2 cellular contexts compared by ENCODE assay signal in the genomic region with DNA sequence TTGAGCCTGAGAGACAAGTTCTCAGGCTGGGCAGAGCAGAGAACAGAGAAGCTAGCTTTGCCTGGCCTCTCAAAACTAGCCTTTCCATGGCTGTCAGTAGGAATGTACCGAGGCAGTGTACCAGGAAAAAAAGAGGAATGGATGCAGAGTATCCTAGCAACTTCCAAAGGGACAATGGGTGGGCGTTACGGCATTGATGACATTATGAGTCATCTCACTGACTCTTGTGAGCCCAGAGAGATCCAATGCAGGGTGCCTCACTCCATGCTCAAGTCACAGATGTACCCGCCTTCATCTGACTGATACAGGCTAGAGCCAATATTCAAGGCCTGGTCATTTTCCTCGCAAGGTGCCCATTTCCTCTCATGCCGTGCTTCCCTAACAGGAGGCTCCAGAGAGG.
TF ChIP-seq lines count a peak whose summit lies in the region.

No MANE protein-coding gene starts in this region.

TF ChIP-seq in HepG2, 621 proteins besides CTCF, POLR2A, EP300 and RAD21:
- TF ChIP-seq IKZF1 (IDR thresholded peaks at IDR 0.05), result no peak
- TF ChIP-seq CBX1 (IDR thresholded peaks at IDR 0.05; ENCODE audit: low read depth), result no peak
- TF ChIP-seq ISX (CRISPR knock-in tag; conservative IDR thresholded peaks at IDR 0.05), result no peak
- TF ChIP-seq SRSF9 (IDR thresholded peaks at IDR 0.05; ENCODE audit: borderline replicate concordance, insufficient read depth, low read depth, low read length, poor library complexity, severe bottlenecking), result no peak
- TF ChIP-seq, protein P1, sequence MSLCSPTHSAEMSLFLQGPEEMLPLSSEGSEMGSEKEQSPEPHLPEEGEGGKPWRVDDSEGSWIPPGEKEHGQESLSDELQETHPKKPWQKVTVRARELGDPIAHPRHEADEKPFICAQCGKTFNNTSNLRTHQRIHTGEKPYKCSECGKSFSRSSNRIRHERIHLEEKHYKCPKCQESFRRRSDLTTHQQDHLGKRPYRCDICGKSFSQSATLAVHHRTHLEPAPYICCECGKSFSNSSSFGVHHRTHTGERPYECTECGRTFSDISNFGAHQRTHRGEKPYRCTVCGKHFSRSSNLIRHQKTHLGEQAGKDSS (CRISPR knock-in tag; IDR thresholded peaks at IDR 0.05; ENCODE audit: borderline replicate concordance, low read depth), result no peak
- no peak for TF ChIP-seq ZSCAN25 (CRISPR knock-in tag; IDR thresholded peaks at IDR 0.05)
- no peak for TF ChIP-seq ZNF382 (CRISPR knock-in tag; IDR thresholded peaks at IDR 0.05; ENCODE audit: borderline replicate concordance)
- TF ChIP-seq ZNF841 (CRISPR knock-in tag; IDR thresholded peaks at IDR 0.05; ENCODE audit: borderline replicate concordance), result no peak
- TF ChIP-seq GATAD1 (CRISPR knock-in tag; IDR thresholded peaks at IDR 0.05), result no peak
- no peak for TF ChIP-seq ADNP (CRISPR knock-in tag; IDR thresholded peaks at IDR 0.05)
- TF ChIP-seq, protein P2, sequence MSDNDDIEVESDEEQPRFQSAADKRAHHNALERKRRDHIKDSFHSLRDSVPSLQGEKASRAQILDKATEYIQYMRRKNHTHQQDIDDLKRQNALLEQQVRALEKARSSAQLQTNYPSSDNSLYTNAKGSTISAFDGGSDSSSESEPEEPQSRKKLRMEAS (IDR thresholded peaks at IDR 0.05), result no peak
- TF ChIP-seq BORCS8-MEF2B (CRISPR knock-in tag; IDR thresholded peaks at IDR 0.05), result no peak
- TF ChIP-seq, protein P3, sequence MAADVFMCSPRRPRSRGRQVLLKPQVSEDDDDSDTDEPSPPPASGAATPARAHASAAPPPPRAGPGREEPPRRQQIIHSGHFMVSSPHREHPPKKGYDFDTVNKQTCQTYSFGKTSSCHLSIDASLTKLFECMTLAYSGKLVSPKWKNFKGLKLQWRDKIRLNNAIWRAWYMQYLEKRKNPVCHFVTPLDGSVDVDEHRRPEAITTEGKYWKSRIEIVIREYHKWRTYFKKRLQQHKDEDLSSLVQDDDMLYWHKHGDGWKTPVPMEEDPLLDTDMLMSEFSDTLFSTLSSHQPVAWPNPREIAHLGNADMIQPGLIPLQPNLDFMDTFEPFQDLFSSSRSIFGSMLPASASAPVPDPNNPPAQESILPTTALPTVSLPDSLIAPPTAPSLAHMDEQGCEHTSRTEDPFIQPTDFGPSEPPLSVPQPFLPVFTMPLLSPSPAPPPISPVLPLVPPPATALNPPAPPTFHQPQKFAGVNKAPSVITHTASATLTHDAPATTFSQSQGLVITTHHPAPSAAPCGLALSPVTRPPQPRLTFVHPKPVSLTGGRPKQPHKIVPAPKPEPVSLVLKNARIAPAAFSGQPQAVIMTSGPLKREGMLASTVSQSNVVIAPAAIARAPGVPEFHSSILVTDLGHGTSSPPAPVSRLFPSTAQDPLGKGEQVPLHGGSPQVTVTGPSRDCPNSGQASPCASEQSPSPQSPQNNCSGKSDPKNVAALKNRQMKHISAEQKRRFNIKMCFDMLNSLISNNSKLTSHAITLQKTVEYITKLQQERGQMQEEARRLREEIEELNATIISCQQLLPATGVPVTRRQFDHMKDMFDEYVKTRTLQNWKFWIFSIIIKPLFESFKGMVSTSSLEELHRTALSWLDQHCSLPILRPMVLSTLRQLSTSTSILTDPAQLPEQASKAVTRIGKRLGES (CRISPR knock-in tag; IDR thresholded peaks at IDR 0.05; ENCODE audit: borderline replicate concordance), result no peak
- no peak for TF ChIP-seq ZNF83 (CRISPR knock-in tag; IDR thresholded peaks at IDR 0.05; ENCODE audit: borderline replicate concordance)
- TF ChIP-seq ZNF44 (CRISPR knock-in tag; IDR thresholded peaks at IDR 0.05), result no peak

TF ChIP-seq in SK-N-SH treated with all-trans-retinoic acid at 6 μM for 48 hours, 23 proteins besides CTCF, POLR2A, EP300 and RAD21:
- TF ChIP-seq, protein P4, sequence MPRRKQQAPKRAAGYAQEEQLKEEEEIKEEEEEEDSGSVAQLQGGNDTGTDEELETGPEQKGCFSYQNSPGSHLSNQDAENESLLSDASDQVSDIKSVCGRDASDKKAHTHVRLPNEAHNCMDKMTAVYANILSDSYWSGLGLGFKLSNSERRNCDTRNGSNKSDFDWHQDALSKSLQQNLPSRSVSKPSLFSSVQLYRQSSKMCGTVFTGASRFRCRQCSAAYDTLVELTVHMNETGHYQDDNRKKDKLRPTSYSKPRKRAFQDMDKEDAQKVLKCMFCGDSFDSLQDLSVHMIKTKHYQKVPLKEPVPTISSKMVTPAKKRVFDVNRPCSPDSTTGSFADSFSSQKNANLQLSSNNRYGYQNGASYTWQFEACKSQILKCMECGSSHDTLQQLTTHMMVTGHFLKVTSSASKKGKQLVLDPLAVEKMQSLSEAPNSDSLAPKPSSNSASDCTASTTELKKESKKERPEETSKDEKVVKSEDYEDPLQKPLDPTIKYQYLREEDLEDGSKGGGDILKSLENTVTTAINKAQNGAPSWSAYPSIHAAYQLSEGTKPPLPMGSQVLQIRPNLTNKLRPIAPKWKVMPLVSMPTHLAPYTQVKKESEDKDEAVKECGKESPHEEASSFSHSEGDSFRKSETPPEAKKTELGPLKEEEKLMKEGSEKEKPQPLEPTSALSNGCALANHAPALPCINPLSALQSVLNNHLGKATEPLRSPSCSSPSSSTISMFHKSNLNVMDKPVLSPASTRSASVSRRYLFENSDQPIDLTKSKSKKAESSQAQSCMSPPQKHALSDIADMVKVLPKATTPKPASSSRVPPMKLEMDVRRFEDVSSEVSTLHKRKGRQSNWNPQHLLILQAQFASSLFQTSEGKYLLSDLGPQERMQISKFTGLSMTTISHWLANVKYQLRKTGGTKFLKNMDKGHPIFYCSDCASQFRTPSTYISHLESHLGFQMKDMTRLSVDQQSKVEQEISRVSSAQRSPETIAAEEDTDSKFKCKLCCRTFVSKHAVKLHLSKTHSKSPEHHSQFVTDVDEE (CRISPR knock-in tag; IDR thresholded peaks at IDR 0.05), result no peak
- TF ChIP-seq ZNF565 (CRISPR knock-in tag; conservative IDR thresholded peaks at IDR 0.05; ENCODE audit: low read depth), result no peak
- no peak for TF ChIP-seq TOX (CRISPR knock-in tag; IDR thresholded peaks at IDR 0.05; ENCODE audit: borderline replicate concordance)
- TF ChIP-seq, protein P5, sequence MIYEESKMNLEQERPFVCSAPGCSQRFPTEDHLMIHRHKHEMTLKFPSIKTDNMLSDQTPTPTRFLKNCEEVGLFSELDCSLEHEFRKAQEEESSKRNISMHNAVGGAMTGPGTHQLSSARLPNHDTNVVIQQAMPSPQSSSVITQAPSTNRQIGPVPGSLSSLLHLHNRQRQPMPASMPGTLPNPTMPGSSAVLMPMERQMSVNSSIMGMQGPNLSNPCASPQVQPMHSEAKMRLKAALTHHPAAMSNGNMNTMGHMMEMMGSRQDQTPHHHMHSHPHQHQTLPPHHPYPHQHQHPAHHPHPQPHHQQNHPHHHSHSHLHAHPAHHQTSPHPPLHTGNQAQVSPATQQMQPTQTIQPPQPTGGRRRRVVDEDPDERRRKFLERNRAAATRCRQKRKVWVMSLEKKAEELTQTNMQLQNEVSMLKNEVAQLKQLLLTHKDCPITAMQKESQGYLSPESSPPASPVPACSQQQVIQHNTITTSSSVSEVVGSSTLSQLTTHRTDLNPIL (CRISPR knock-in tag; IDR thresholded peaks at IDR 0.05; ENCODE audit: low read depth), result no peak
- no peak for TF ChIP-seq RARB (CRISPR knock-in tag; IDR thresholded peaks at IDR 0.05)
- no peak for TF ChIP-seq ZNF70 (CRISPR knock-in tag; IDR thresholded peaks at IDR 0.05)
- TF ChIP-seq, protein P6, sequence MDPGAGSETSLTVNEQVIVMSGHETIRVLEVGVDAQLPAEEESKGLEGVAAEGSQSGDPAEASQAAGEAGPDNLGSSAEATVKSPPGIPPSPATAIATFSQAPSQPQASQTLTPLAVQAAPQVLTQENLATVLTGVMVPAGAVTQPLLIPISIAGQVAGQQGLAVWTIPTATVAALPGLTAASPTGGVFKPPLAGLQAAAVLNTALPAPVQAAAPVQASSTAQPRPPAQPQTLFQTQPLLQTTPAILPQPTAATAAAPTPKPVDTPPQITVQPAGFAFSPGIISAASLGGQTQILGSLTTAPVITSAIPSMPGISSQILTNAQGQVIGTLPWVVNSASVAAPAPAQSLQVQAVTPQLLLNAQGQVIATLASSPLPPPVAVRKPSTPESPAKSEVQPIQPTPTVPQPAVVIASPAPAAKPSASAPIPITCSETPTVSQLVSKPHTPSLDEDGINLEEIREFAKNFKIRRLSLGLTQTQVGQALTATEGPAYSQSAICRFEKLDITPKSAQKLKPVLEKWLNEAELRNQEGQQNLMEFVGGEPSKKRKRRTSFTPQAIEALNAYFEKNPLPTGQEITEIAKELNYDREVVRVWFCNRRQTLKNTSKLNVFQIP (CRISPR knock-in tag; IDR thresholded peaks at IDR 0.05; ENCODE audit: borderline replicate concordance, low read depth), result no peak
- TF ChIP-seq SNAI2 (CRISPR knock-in tag; IDR thresholded peaks at IDR 0.05), result no peak
- no peak for TF ChIP-seq ZFP30 (CRISPR knock-in tag; IDR thresholded peaks at IDR 0.05)
- TF ChIP-seq TCF4 (CRISPR knock-in tag; IDR thresholded peaks at IDR 0.05; ENCODE audit: borderline replicate concordance), result no peak
- no peak for TF ChIP-seq CSDC2 (CRISPR knock-in tag; IDR thresholded peaks at IDR 0.05)
- TF ChIP-seq, protein P7, sequence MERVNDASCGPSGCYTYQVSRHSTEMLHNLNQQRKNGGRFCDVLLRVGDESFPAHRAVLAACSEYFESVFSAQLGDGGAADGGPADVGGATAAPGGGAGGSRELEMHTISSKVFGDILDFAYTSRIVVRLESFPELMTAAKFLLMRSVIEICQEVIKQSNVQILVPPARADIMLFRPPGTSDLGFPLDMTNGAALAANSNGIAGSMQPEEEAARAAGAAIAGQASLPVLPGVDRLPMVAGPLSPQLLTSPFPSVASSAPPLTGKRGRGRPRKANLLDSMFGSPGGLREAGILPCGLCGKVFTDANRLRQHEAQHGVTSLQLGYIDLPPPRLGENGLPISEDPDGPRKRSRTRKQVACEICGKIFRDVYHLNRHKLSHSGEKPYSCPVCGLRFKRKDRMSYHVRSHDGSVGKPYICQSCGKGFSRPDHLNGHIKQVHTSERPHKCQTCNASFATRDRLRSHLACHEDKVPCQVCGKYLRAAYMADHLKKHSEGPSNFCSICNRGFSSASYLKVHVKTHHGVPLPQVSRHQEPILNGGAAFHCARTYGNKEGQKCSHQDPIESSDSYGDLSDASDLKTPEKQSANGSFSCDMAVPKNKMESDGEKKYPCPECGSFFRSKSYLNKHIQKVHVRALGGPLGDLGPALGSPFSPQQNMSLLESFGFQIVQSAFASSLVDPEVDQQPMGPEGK (CRISPR knock-in tag; IDR thresholded peaks at IDR 0.05; ENCODE audit: borderline replicate concordance), result no peak
